Comparison of ENCODE assay signal across 24 cellular contexts in genomic region chr22:18929459-18929858, GRCh38. TPM values are rescaled to one million over a fixed set of nuclear protein-coding genes. Genes with fewer than 3 reads are reported as not detected.
A peak's percentile ranks its signal among the peaks of the same experiment; 100 is the strongest.
DNase-seq lines count a peak whose midpoint lies in the region; ATAC-seq, FAIRE-seq and TF ChIP-seq lines count a peak whose summit lies in the region.
"Had no signal": no experiment of that assay in that cellular context is flagged by ENCODE, and none has a peak within 500 bp of the region (broad histone marks: within the 10 kb centered on the region; RNA-seq: fewer than 3 reads in every experiment).

No MANE protein-coding gene starts in this region.

- DNase-seq in Right ventricle myocardium superior (no peak), left ventricle myocardium inferior (no peak), heart right ventricle (no peak), mucosa of descending colon (no peak), aorta (peak in 1 of 2 donors; percentile 13), GM12891 (ENCODE audit: insufficient read length, low spot score) (no peak)
- DNase-seq in stimulated activated CD4-positive, alpha-beta T cell treated with anti-CD3 and anti-CD28 coated beads, Interleukin-2, amount 100 ng/mL, for 48 hours: no peak
- DNase-seq in activated CD4-positive, CD25-positive, alpha-beta regulatory T cell (lab: John Stamatoyannopoulos, UW): no peak
- DNase-seq: activated B cell treated with CpG ODN at 0.5 μM for 24 hours; activated CD8-positive, alpha-beta T cell treated with anti-CD3 and anti-CD28 coated beads for 36 hours; activated naive CD4-positive, alpha-beta T cell; activated T-cell treated with anti-CD3 and anti-CD28 coated beads, Interleukin-2, amount 50 U/mL, for 1 hour; Calu3; mesenchymal stem cell; NCI-H1417; NCI-H524; nucleus accumbens; stimulated activated CD4-positive, alpha-beta T cell treated with anti-CD3 and anti-CD28 coated beads, Interleukin-15, amount 100 ng/mL, for 24 hours; stimulated activated CD8-positive, alpha-beta memory T cell treated with anti-CD3 and anti-CD28 coated beads, Interleukin-4, amount 100 ng/mL, for 48 hours had no signal

- H3K27ac ChIP-seq in left ventricle myocardium inferior (replicated peaks): no peak overlapping the region
- peak overlapping the region in 1 of 10 donors; percentile 53 for H3K27ac ChIP-seq in heart right ventricle
- H3K27ac ChIP-seq in aorta (ENCODE audit: low read depth in 1 of 2, low read length in 2 of 2): no peak overlapping the region

- intact Hi-C loops in Right ventricle myocardium superior (cut with DNase I) (no loop called here), left ventricle myocardium inferior (cut with micrococcal nuclease) (no loop called here), heart right ventricle (cut with DNase I) (no loop called here), mucosa of descending colon (cut with DNase I, micrococcal nuclease) (no loop called here), aorta (cut with DNase I) (no loop called here)

- no peak for FAIRE-seq in GM12891 (lab: Jason Lieb, UNC)
- FAIRE-seq: islet of Langerhans had no signal

- H3K27me3 ChIP-seq in left ventricle myocardium inferior (ENCODE audit: low read depth) (no peaks in the 10 kb centered on the region), heart right ventricle (no peaks in the 10 kb centered on the region), aorta (ENCODE audit: control insufficient read depth in 1 of 2, insufficient read depth in 2 of 2, low read length in 1 of 2) (no peaks in the 10 kb centered on the region)

- TF ChIP-seq POLR2A in GM12891 (IDR thresholded peaks at IDR 0.05; ENCODE audit: low read depth, low read length): no peak

- ATAC-seq in Right ventricle myocardium superior (ENCODE audit: poor library complexity) (peak; percentile 93), heart right ventricle (peak; percentile 89 to 97 (median 94)), mucosa of descending colon (peak; percentile 64), aorta (ENCODE audit: low FRiP score) (peak; percentile 94)
- ATAC-seq: activated CD8-positive, alpha-beta T cell treated with anti-CD3 and anti-CD28 coated beads for 36 hours had no signal

- H3K36me3 ChIP-seq in left ventricle myocardium inferior: no peaks in the 10 kb centered on the region
- H3K36me3 ChIP-seq in heart right ventricle: no peaks in the 10 kb centered on the region
- H3K36me3 ChIP-seq in mucosa of descending colon (ENCODE audit: low read depth): no peaks in the 10 kb centered on the region
- no peaks in the 10 kb centered on the region for H3K36me3 ChIP-seq in aorta (ENCODE audit: control insufficient read depth in 1 of 2, insufficient read depth in 2 of 2, low read length in 1 of 2)

- no peak for TF ChIP-seq CTCF in left ventricle myocardium inferior (IDR thresholded peaks at IDR 0.05; ENCODE audit: borderline replicate concordance)
- TF ChIP-seq CTCF in heart right ventricle (IDR thresholded peaks at IDR 0.05): no peak
- TF ChIP-seq CTCF in mucosa of descending colon (IDR thresholded peaks at IDR 0.05): no peak

- H3K4me1 ChIP-seq in left ventricle myocardium inferior: no peaks in the 10 kb centered on the region
- no peaks in the 10 kb centered on the region for H3K4me1 ChIP-seq in heart right ventricle
- no peaks in the 10 kb centered on the region for H3K4me1 ChIP-seq in mucosa of descending colon (ENCODE audit: low read depth)
- no peaks in the 10 kb centered on the region for H3K4me1 ChIP-seq in aorta (ENCODE audit: control insufficient read depth in 1 of 2, insufficient read depth in 2 of 2, low read length in 2 of 2)

- 17 to 18% methylated on average over 1 of the region's 5 CpGs for WGBS in heart right ventricle, 2 donors
- 17% methylated on average over 2 of the region's 5 CpGs; no CpG with 5 or more reads in 1 of the 2 donors for WGBS in aorta, 2 donors

- H3K4me3 ChIP-seq in left ventricle myocardium inferior (no peak overlapping the region), heart right ventricle (no peak overlapping the region), mucosa of descending colon (no peak overlapping the region), aorta (ENCODE audit: low read length in 2 of 2) (no peak overlapping the region)

- no peaks in the 10 kb centered on the region for H3K9me3 ChIP-seq in left ventricle myocardium inferior (replicated peaks)
- H3K9me3 ChIP-seq in heart right ventricle: no peaks in the 10 kb centered on the region
- H3K9me3 ChIP-seq in mucosa of descending colon: no peaks in the 10 kb centered on the region
- no peaks in the 10 kb centered on the region for H3K9me3 ChIP-seq in aorta (ENCODE audit: control insufficient read depth, low read length)

TF ChIP-seq in GM12891, 5 proteins besides CTCF, POLR2A, EP300 and RAD21:
- TF ChIP-seq TAF1 (IDR thresholded peaks at IDR 0.05; ENCODE audit: low read depth, low read length) (no peak), POU2F2 (IDR thresholded peaks at IDR 0.05; ENCODE audit: low read depth, low read length) (no peak), PAX5 (IDR thresholded peaks at IDR 0.05; ENCODE audit: insufficient read depth, low read length, severe bottlenecking) (no peak), POLR2AphosphoS5 (IDR thresholded peaks at IDR 0.05; ENCODE audit: low read depth, low read length) (no peak), SPI1 (IDR thresholded peaks at IDR 0.05; ENCODE audit: low read depth, low read length) (no peak)

RNA-seq across cellular contexts. Expression of gene PRODH, which starts 6.6 kb away (rescaled TPM):
- 11.9 TPM for total RNA-seq in Right ventricle myocardium superior
- 13.3 TPM for total RNA-seq in left ventricle myocardium inferior
- total RNA-seq in heart right ventricle: 10 to 100 TPM in 2 of 10 donors, 1 to 10 TPM in 8; 1.2 to 23.7 (median 6.4) TPM
- 10 to 100 TPM in 1 of 2 donors, 1 to 10 TPM in 1; 4.1 to 14.4 TPM for polyA plus RNA-seq in heart right ventricle
- 1 to 10 TPM; 4.9 to 7.5 (median 5.3) TPM for total RNA-seq in mucosa of descending colon
- 1 to 10 TPM; 1.0 to 1.9 TPM for total RNA-seq in aorta
- polyA plus RNA-seq in aorta: 1 to 10 TPM; 1.5 to 2.3 TPM
- not detected for polyA plus RNA-seq in GM12891 (2012; ENCODE audit: low read depth, missing spikeins)
- total RNA-seq: activated B cell treated with CpG ODN at 0.5 μM for 24 hours; activated CD8-positive, alpha-beta T cell treated with anti-CD3 and anti-CD28 coated beads for 36 hours; fibroblast of villous mesenchyme; H4; RPMI7951 had no signal
- polyA plus RNA-seq: BJ had no signal

RNA-seq across cellular contexts. Expression of gene DGCR6, which starts 23.3 kb away (rescaled TPM):
- total RNA-seq in Right ventricle myocardium superior: 13.8 TPM
- 13.9 TPM for total RNA-seq in left ventricle myocardium inferior
- 10 to 100 TPM in 3 of 10 donors, 1 to 10 TPM in 7; 5.6 to 17.5 (median 8.0) TPM for total RNA-seq in heart right ventricle
- polyA plus RNA-seq in heart right ventricle: 10 to 100 TPM in 1 of 2 donors, 1 to 10 TPM in 1; 4.4 to 12.2 TPM
- 1 to 10 TPM in 1 of 3 donors, under 1 TPM in 2; 0.39 to 1.7 (median 0.55) TPM for total RNA-seq in mucosa of descending colon
- total RNA-seq in aorta: 1 to 10 TPM in 1 of 2 donors, under 1 TPM in 1; 0.88 to 1.7 TPM
- 1 to 10 TPM; 3.3 to 5.8 TPM for polyA plus RNA-seq in aorta
- 0.18 TPM for polyA plus RNA-seq in GM12891 (2012; ENCODE audit: low read depth, missing spikeins)
